In the genomic region with DNA sequence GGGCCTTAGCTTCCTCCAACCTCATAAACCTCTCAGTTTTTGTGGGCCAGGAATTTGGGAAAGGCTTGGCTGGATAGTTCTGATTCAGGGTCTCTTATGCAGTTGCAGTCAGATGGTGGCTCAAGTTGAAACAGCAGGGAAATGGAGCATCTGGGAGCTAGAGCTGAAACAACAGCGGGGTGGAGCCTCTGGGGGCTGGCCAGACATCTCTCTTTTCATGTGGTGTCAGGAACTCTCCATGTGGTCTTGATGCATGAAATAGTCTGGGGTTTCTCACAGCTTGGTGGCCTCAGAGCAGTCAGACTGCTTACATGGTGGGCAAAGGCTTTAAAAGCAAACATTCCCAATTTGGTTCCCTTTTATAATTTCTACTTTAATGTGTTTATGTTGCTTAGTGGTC, we compare ENCODE assay signal across 20 cellular contexts. TPM values are rescaled to one million over a fixed set of nuclear protein-coding genes. Genes with fewer than 3 reads are reported as not detected.
DNase-seq lines count a peak whose midpoint lies in the region; ATAC-seq, FAIRE-seq and TF ChIP-seq lines count a peak whose summit lies in the region.
"Had no signal": no experiment of that assay in that cellular context is flagged by ENCODE, and none has a peak within 500 bp of the region (broad histone marks: within the 10 kb centered on the region; RNA-seq: fewer than 3 reads in every experiment).

No MANE protein-coding gene starts in this region.

- CTCF ChIA-PET in K562 (lab: Yijun Ruan, JAX; ENCODE audit: low intra/inter-chr PET ratio): no interaction called here

- H3K27me3 Mint-ChIP-seq in nephron progenitor cell (ENCODE audit: low read depth, poor library complexity): peaks cover 3% of the 10 kb centered on the region

- TF ChIP-seq CTCF in K562 (IDR thresholded peaks at IDR 0.05 in 2 of 3, conservative IDR thresholded peaks at IDR 0.05 in 1 of 3; ENCODE audit: insufficient read depth in 2 of 3, low read depth in 1 of 3, low read length in 3 of 3): no peak
- no peak for TF ChIP-seq CTCF in nephron progenitor cell (IDR thresholded peaks at IDR 0.05)

- H3K9me1 ChIP-seq in K562 (ENCODE audit: control insufficient read depth, insufficient read depth, low read length): no peaks in the 10 kb centered on the region

- POLR2A ChIA-PET in K562 (lab: Yijun Ruan, JAX): interaction anchor here (0.5 to 1.3 kb wide), 3 partner anchors 10 to 196 kb away, joined by 3 read pairs; no protein-coding TSS in a partner anchor

- H3K27ac ChIP-seq in K562 (ENCODE audit: extremely low read depth, low read depth, low read length): no peak overlapping the region
- H3K27ac ChIP-seq: PC-9, transverse colon, VCaP had no signal

- peaks cover 11% of the 10 kb centered on the region for H3K4me1 Mint-ChIP-seq in nephron progenitor cell

- BruUV-seq in K562 (replicated peaks; lab: Mats Ljungman, UMichigan): no TSS peak

- no peaks in the 10 kb centered on the region for H3K9me3 ChIP-seq in K562 (replicated peaks; ENCODE audit: control insufficient read depth, insufficient read depth, low read depth, low read length)
- H3K9me3 ChIP-seq: transverse colon had no signal

- H3K79me2 ChIP-seq in K562 (ENCODE audit: control insufficient read depth, insufficient read depth, low read length): peaks cover 55% of the 10 kb centered on the region

- H3K4me2 ChIP-seq in K562 (ENCODE audit: insufficient read depth, low read length): no peak overlapping the region
- H3K4me2 ChIP-seq: PC-9 had no signal

- peaks cover 11% of the 10 kb centered on the region for H3K9me3 Mint-ChIP-seq in nephron progenitor cell

- TF ChIP-seq POLR2A in K562 (conservative IDR thresholded peaks at IDR 0.05): no peak

- peak; percentile 60; the same call in 2 of the 3 replicates for ATAC-seq in K562
- ATAC-seq: CD8-positive, alpha-beta T cell; HepG2; left cardiac atrium had no signal

- H3K4me3 ChIP-seq in Jurkat, Clone E6-1 (ENCODE audit: low read length): no peak overlapping the region
- H3K4me3 ChIP-seq in K562: no peak overlapping the region
- H3K4me3 ChIP-seq: PC-9, transverse colon had no signal

- TF ChIP-seq RAD21 in K562 (CRISPR knock-in tag; conservative IDR thresholded peaks at IDR 0.05 in 1 of 2, IDR thresholded peaks at IDR 0.05 in 1 of 2): no peak

- FAIRE-seq in K562 (lab: Jason Lieb, UNC): no peak
- FAIRE-seq: HepG2 had no signal

- H4K20me1 ChIP-seq in K562 (replicated peaks; ENCODE audit: control insufficient read depth, insufficient read depth, low read length): no peaks in the 10 kb centered on the region; the same call in 1 of the 2 replicates

- H3K4me1 ChIP-seq in K562 (replicated peaks in 1 of 2; ENCODE audit: control insufficient read depth in 2 of 2, insufficient read depth in 2 of 2, low read length in 2 of 2): peaks cover 0 to 2% of the 10 kb centered on the region in 2 experiments; a peak in 1 of 5 replicates
- H3K4me1 ChIP-seq: transverse colon had no signal

- peaks cover 41% of the 10 kb centered on the region for H3K36me3 ChIP-seq in K562 (ENCODE audit: control insufficient read depth, insufficient read depth, low read length)
- H3K36me3 ChIP-seq: transverse colon had no signal

- 70% methylated on average over 1 of the region's 1 CpG for WGBS in K562 (ENCODE audit: insufficient coverage, low coverage, missing lambda C conversion rate)

- in situ Hi-C loops in K562 (cut with MboI): no loop called here

- peak overlapping the region; percentile 86 for H3K27ac Mint-ChIP-seq in nephron progenitor cell

- H3K9ac ChIP-seq in K562 (ENCODE audit: insufficient read depth in 1 of 2, low read depth in 2 of 2, low read length in 2 of 2): no peak overlapping the region

- TF ChIP-seq EP300 in K562 (IDR thresholded peaks at IDR 0.05; ENCODE audit: low read length): no peak

- no peak overlapping the region for H3K4me3 Mint-ChIP-seq in nephron progenitor cell
- H3K4me3 Mint-ChIP-seq: CD8-positive, alpha-beta T cell had no signal

- no peaks in the 10 kb centered on the region for H3K27me3 ChIP-seq in K562 (ENCODE audit: control insufficient read depth in 2 of 2, insufficient read depth in 2 of 2, low read length in 2 of 2)
- H3K27me3 ChIP-seq: transverse colon had no signal

- intact Hi-C loops in K562 (cut with micrococcal nuclease): no loop called here

- peak; percentile 21 for DNase-seq in EH (ENCODE audit: low read depth)
- DNase-seq in Jurkat, Clone E6-1 (ENCODE audit: low read depth, low spot score): peak; percentile 42
- DNase-seq in K562 (ENCODE audit: extremely low read depth in 1 of 4, low spot score in 3 of 4): no peak
- peak; percentile 7 for DNase-seq in nephron progenitor cell
- DNase-seq in activated effector memory CD4-positive, alpha-beta T cell treated with anti-CD3 and anti-CD28 coated beads, Interleukin-2, amount 50 U/mL, for 16 hours: no peak
- DNase-seq in central memory CD4-positive, alpha-beta T cell: no peak
- DNase-seq in mesenteric fat pad (ENCODE audit: low spot score): no peak
- DNase-seq in HUDEP-2 (lab: John Stamatoyannopoulos, UW; ENCODE audit: unreplicated experiment in 76 of 76): no peak
- DNase-seq: activated naive CD4-positive, alpha-beta T cell; CD8-positive, alpha-beta T cell; erythroblast; GDM1; left cardiac atrium; NCI-H1105; PC-9; stimulated activated CD4-positive, alpha-beta T cell treated with anti-CD3 and anti-CD28 coated beads, Interleukin-2, amount 100 ng/mL, for 24 hours; stimulated activated CD8-positive, alpha-beta memory T cell treated with anti-CD3 and anti-CD28 coated beads, Interleukin-4, amount 100 ng/mL, for 48 hours; transverse colon had no signal

- H3K36me3 Mint-ChIP-seq in nephron progenitor cell (ENCODE audit: low read depth): peaks cover 43% of the 10 kb centered on the region

- no peak overlapping the region for H2AFZ ChIP-seq in K562 (ENCODE audit: low read depth, low read length)
- H2AFZ ChIP-seq: PC-9 had no signal

RNA-seq across cellular contexts. Expression of a gene that starts 13.5 kb away (rescaled TPM):
- polyA plus RNA-seq in Jurkat, Clone E6-1 (2012; ENCODE audit: insufficient read depth, insufficient read length): 24.7 TPM
- 84.4 and 88.6 TPM in 2 replicates for total RNA-seq in K562 (2011; cell fraction: chromatin; rRNA removed; ENCODE audit: low replicate concordance)
- total RNA-seq in K562 (2011; cell fraction: nucleolus; rRNA removed): 41.8 and 47.2 TPM in 2 replicates
- total RNA-seq in K562 (2011; cell fraction: nucleoplasm; rRNA removed): 67.8 and 84.8 TPM in 2 replicates
- total RNA-seq in K562 (2014; rRNA removed) (19.5 and 29.8 TPM in 2 replicates), K562 (2014; rRNA removed; fragmentation: Illumina TruSeq; extraction: Trizol) (20.1 and 23.1 TPM in 2 replicates), K562 (2015; rRNA removed; fragmentation: Illumina TruSeq; extraction: Trizol) (20.8 and 21.8 TPM in 2 replicates), K562 (2021) (20.5 and 21.1 TPM in 2 replicates), mesenteric fat pad (13.0 TPM)
- polyA plus RNA-seq in K562 (2011; rRNA removed) (21.7 and 24.6 TPM in 2 replicates), K562 (2014; fragmentation: Illumina TruSeq; extraction: Trizol) (24.8 and 25.1 TPM in 2 replicates), K562 (2014; fragmentation: Nextera tagmentation; extraction: Ambion mirVana) (1 to 10 TPM; 5.0 to 6.5 TPM), K562 (2014; rRNA removed) (16.8 and 20.2 TPM in 2 replicates)
- polyA plus RNA-seq in K562 (2011; cell fraction: cytosol; rRNA removed): 21.5 and 22.3 TPM in 2 replicates
- 27.9 and 29.2 TPM in 2 replicates for polyA plus RNA-seq in K562 (2011; cell fraction: nucleus; rRNA removed)
- 16.4 and 19.9 TPM in 2 replicates for polyA plus RNA-seq in K562 (2012)
- polyA minus RNA-seq in K562 (2011; rRNA and poly(A)+ RNA removed): 24.4 and 25.1 TPM in 2 replicates
- 11.6 and 18.0 TPM in 2 replicates for polyA minus RNA-seq in K562 (2011; cell fraction: cytosol; rRNA and poly(A)+ RNA removed)
- polyA minus RNA-seq in K562 (2011; cell fraction: nucleus; rRNA and poly(A)+ RNA removed): 14.3 and 22.0 TPM in 2 replicates

RNA-seq across cellular contexts. Expression of a gene that starts 29.4 kb away (rescaled TPM):
- polyA plus RNA-seq in Jurkat, Clone E6-1 (2012; ENCODE audit: insufficient read depth, insufficient read length): 39.1 TPM
- total RNA-seq in K562 (2011; cell fraction: chromatin; rRNA removed; ENCODE audit: low replicate concordance): 63.6 and 136 TPM in 2 replicates
- 26.2 and 34.3 TPM in 2 replicates for total RNA-seq in K562 (2011; cell fraction: nucleolus; rRNA removed)
- 68.0 and 110 TPM in 2 replicates for total RNA-seq in K562 (2011; cell fraction: nucleoplasm; rRNA removed)
- total RNA-seq in K562 (2014; rRNA removed): 28.5 and 33.3 TPM in 2 replicates
- total RNA-seq in K562 (2014; rRNA removed; fragmentation: Illumina TruSeq; extraction: Trizol): 51.7 and 52.3 TPM in 2 replicates
- total RNA-seq in K562 (2015; rRNA removed; fragmentation: Illumina TruSeq; extraction: Trizol): 41.6 and 49.2 TPM in 2 replicates
- total RNA-seq in K562 (2021): 44.8 and 46.3 TPM in 2 replicates
- 31.1 and 33.5 TPM in 2 replicates for polyA plus RNA-seq in K562 (2011; rRNA removed)
- polyA plus RNA-seq in K562 (2011; cell fraction: cytosol; rRNA removed): 7.2 and 16.6 TPM in 2 replicates
- 35.3 and 51.1 TPM in 2 replicates for polyA plus RNA-seq in K562 (2011; cell fraction: nucleus; rRNA removed)
- polyA plus RNA-seq in K562 (2012): 21.9 and 25.1 TPM in 2 replicates
- 37.6 and 43.7 TPM in 2 replicates for polyA plus RNA-seq in K562 (2014; fragmentation: Illumina TruSeq; extraction: Trizol)
- polyA plus RNA-seq in K562 (2014; fragmentation: Nextera tagmentation; extraction: Ambion mirVana): 10 to 100 TPM; 14.9 to 23.6 TPM
- 34.0 and 36.8 TPM in 2 replicates for polyA plus RNA-seq in K562 (2014; rRNA removed)
- 47.1 and 79.1 TPM in 2 replicates for polyA minus RNA-seq in K562 (2011; rRNA and poly(A)+ RNA removed)
- 20.4 and 21.0 TPM in 2 replicates for polyA minus RNA-seq in K562 (2011; cell fraction: cytosol; rRNA and poly(A)+ RNA removed)
- polyA minus RNA-seq in K562 (2011; cell fraction: nucleus; rRNA and poly(A)+ RNA removed): 22.8 and 45.4 TPM in 2 replicates
- total RNA-seq in mesenteric fat pad: 39.1 TPM

RNA-seq across cellular contexts. Expression of a gene that starts 50.7 kb away (rescaled TPM):
- polyA plus RNA-seq in Jurkat, Clone E6-1 (2012; ENCODE audit: insufficient read depth, insufficient read length): 13.1 TPM
- 41.6 and 132 TPM in 2 replicates for total RNA-seq in K562 (2011; cell fraction: chromatin; rRNA removed; ENCODE audit: low replicate concordance)
- 128 and 136 TPM in 2 replicates for total RNA-seq in K562 (2011; cell fraction: nucleolus; rRNA removed)
- 69.4 and 76.7 TPM in 2 replicates for total RNA-seq in K562 (2011; cell fraction: nucleoplasm; rRNA removed)
- 19.1 and 25.8 TPM in 2 replicates for total RNA-seq in K562 (2014; rRNA removed)
- 2.5 and 5.2 TPM in 2 replicates for total RNA-seq in K562 (2014; rRNA removed; fragmentation: Illumina TruSeq; extraction: Trizol)
- 7.5 and 7.8 TPM in 2 replicates for total RNA-seq in K562 (2015; rRNA removed; fragmentation: Illumina TruSeq; extraction: Trizol)
- total RNA-seq in K562 (2021): 32.2 and 35.4 TPM in 2 replicates
- polyA plus RNA-seq in K562 (2011; rRNA removed): 14.8 and 21.0 TPM in 2 replicates
- polyA plus RNA-seq in K562 (2011; cell fraction: cytosol; rRNA removed): 21.8 and 41.8 TPM in 2 replicates
- 77.2 and 115 TPM in 2 replicates for polyA plus RNA-seq in K562 (2011; cell fraction: nucleus; rRNA removed)
- 11.4 and 14.2 TPM in 2 replicates for polyA plus RNA-seq in K562 (2012)
- 7.0 and 15.9 TPM in 2 replicates for polyA plus RNA-seq in K562 (2014; fragmentation: Illumina TruSeq; extraction: Trizol)
- under 1 TPM; 0.76 to 0.89 TPM for polyA plus RNA-seq in K562 (2014; fragmentation: Nextera tagmentation; extraction: Ambion mirVana)
- 17.9 and 24.9 TPM in 2 replicates for polyA plus RNA-seq in K562 (2014; rRNA removed)
- 7.1 and 8.8 TPM in 2 replicates for polyA minus RNA-seq in K562 (2011; rRNA and poly(A)+ RNA removed)
- polyA minus RNA-seq in K562 (2011; cell fraction: cytosol; rRNA and poly(A)+ RNA removed): 19.2 and 19.8 TPM in 2 replicates
- polyA minus RNA-seq in K562 (2011; cell fraction: nucleus; rRNA and poly(A)+ RNA removed): 29.4 and 31.4 TPM in 2 replicates
- 0.42 TPM for total RNA-seq in mesenteric fat pad

Comparison
In these comparisons a context has a peak if more than half of its experiments do, and no peak if none do; other contexts are left out.
1. DNase-seq: peak in EH (single experiment), Jurkat, Clone E6-1 (single experiment) and nephron progenitor cell (single experiment); none in K562 (0 of 4), activated effector memory CD4-positive, alpha-beta T cell treated with anti-CD3 and anti-CD28 coated beads, Interleukin-2, amount 50 U/mL, for 16 hours (single experiment), central memory CD4-positive, alpha-beta T cell (single experiment), mesenteric fat pad (single experiment) and HUDEP-2 (0 of 76).